Comparison of ENCODE assay signal across 26 cellular contexts in genomic region chr6:8535505-8535904, GRCh38.
"Had no signal": no experiment of that assay in that cellular context is flagged by ENCODE, and none has a peak within 500 bp of the region (broad histone marks: within the 10 kb centered on the region; RNA-seq: fewer than 3 reads in every experiment).

No MANE protein-coding gene starts in this region.

- H3K27ac Mint-ChIP-seq: effector memory CD8-positive, alpha-beta T cell; mesothelial cell of epicardium; natural killer cell treated with Interleukin-12 subunit alpha and Interleukin-12 subunit beta and Interleukin-15 and Interleukin-18, amount 100 ng/mL, for 72 hours; stimulated activated effector memory CD8-positive, alpha-beta T cell treated with anti-CD3 and anti-CD28 coated beads, Interleukin-12 subunit alpha, Interleukin-12 subunit beta, amount 100 ng/mL, for 72 hours had no signal

- H3K4me1 ChIP-seq: foreskin keratinocyte, gastroesophageal sphincter, heart left ventricle, left lung, pancreas, vagina had no signal

- H3K9me3 ChIP-seq: neutrophil, pancreas, thyroid gland, vagina had no signal

- H3K4me1 Mint-ChIP-seq: naive B cell; neural crest cell; stimulated activated effector memory CD8-positive, alpha-beta T cell treated with anti-CD3 and anti-CD28 coated beads, Interleukin-12 subunit alpha, Interleukin-12 subunit beta, amount 100 ng/mL, for 72 hours had no signal

- H3K27me3 Mint-ChIP-seq: effector memory CD8-positive, alpha-beta T cell; natural killer cell treated with Interleukin-12 subunit alpha and Interleukin-12 subunit beta and Interleukin-15 and Interleukin-18, amount 100 ng/mL, for 72 hours had no signal

- H3K27me3 ChIP-seq: foreskin keratinocyte, gastroesophageal sphincter, heart left ventricle, left lung, neutrophil, pancreas, stomach, thyroid gland, vagina had no signal

- H3K4me3 ChIP-seq: coronary artery, gastroesophageal sphincter, heart left ventricle, left lung, mucosa of descending colon, pancreas, stomach, thyroid gland, vagina had no signal

- H3K4me3 Mint-ChIP-seq: effector memory CD8-positive, alpha-beta T cell; mesothelial cell of epicardium; naive B cell; natural killer cell treated with Interleukin-12 subunit alpha and Interleukin-12 subunit beta and Interleukin-15 and Interleukin-18, amount 100 ng/mL, for 72 hours; neural crest cell; stimulated activated effector memory CD8-positive, alpha-beta T cell treated with anti-CD3 and anti-CD28 coated beads, Interleukin-12 subunit alpha, Interleukin-12 subunit beta, amount 100 ng/mL, for 72 hours had no signal

- H3K36me3 ChIP-seq: gastroesophageal sphincter, heart left ventricle, left lung, neutrophil, pancreas, stomach, thyroid gland, vagina had no signal

- H3K27ac ChIP-seq: coronary artery, foreskin keratinocyte, gastroesophageal sphincter, heart left ventricle, left lung, neutrophil, pancreas, stomach, thyroid gland, vagina had no signal

- ATAC-seq: effector memory CD8-positive, alpha-beta T cell; gastroesophageal sphincter; heart left ventricle; left cardiac atrium; left lung; mucosa of descending colon; natural killer cell treated with Interleukin-12 subunit alpha and Interleukin-12 subunit beta and Interleukin-15 and Interleukin-18, amount 100 ng/mL, for 72 hours; pancreas; sciatic nerve; stimulated activated effector memory CD8-positive, alpha-beta T cell treated with anti-CD3 and anti-CD28 coated beads, Interleukin-12 subunit alpha, Interleukin-12 subunit beta, amount 100 ng/mL, for 72 hours had no signal

- DNase-seq: dermis blood vessel endothelial cell; effector memory CD8-positive, alpha-beta T cell; heart left ventricle; hippocampal formation; left cardiac atrium; left lung; mesenchymal stem cell; mucosa of descending colon; naive B cell; pancreas; stimulated activated CD4-positive, alpha-beta T cell treated with anti-CD3 and anti-CD28 coated beads, Interleukin-2, amount 100 ng/mL, for 24 hours; stimulated activated CD4-positive, alpha-beta T cell treated with anti-CD3 and anti-CD28 coated beads, Interleukin-4, amount 100 ng/mL, for 24 hours; stimulated activated naive CD4-positive, alpha-beta T cell treated with Interleukin-2 at 50 U/mL for 16 hours; stomach; thyroid gland; trophoblast cell had no signal

- H3K36me3 Mint-ChIP-seq: naive B cell; stimulated activated effector memory CD8-positive, alpha-beta T cell treated with anti-CD3 and anti-CD28 coated beads, Interleukin-12 subunit alpha, Interleukin-12 subunit beta, amount 100 ng/mL, for 72 hours had no signal
